Comparison of ENCODE assay signal across 24 cellular contexts in the genomic region with DNA sequence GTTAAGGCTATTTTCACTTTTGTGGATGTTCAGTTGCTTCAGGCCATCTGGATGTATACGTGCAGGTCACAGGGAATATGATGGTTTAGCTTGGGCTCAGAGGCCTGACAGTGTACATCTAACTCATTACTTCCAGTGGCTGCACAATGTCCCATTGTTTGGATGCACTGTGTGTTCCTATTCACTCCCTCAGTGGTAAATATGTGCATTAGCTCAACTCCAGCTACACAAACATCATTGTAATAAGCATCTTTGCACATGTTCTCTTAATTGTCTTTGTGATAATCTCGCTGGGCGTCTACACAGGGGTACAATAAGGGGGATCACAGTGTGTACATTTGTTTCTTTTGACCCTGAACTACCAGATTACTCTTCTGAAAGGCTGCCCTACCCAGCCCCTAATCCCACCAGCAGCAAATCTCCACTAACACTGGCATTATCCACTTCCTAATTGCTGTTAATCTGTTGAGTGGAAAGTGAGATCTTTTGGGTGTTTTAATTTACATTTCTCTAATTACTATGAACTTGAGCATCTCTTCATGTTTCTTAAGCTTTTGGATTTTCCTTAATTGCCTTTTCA. TPM values are rescaled to one million over a fixed set of nuclear protein-coding genes. Genes with fewer than 3 reads are reported as not detected.
DNase-seq lines count a peak whose midpoint lies in the region; ATAC-seq and TF ChIP-seq lines count a peak whose summit lies in the region.
"Had no signal": no experiment of that assay in that cellular context is flagged by ENCODE, and none has a peak within 500 bp of the region (broad histone marks: within the 10 kb centered on the region; RNA-seq: fewer than 3 reads in every experiment).

No MANE protein-coding gene starts in this region.

- H3K36me3 ChIP-seq in prostate gland = no peaks in the 10 kb centered on the region

- no peaks in the 10 kb centered on the region for H3K27me3 ChIP-seq in prostate gland (replicated peaks; ENCODE audit: insufficient read depth)
- H3K27me3 ChIP-seq: foreskin keratinocyte had no signal

- no peaks in the 10 kb centered on the region for H3K4me1 ChIP-seq in prostate gland (replicated peaks)
- H3K4me1 ChIP-seq: foreskin keratinocyte, parathyroid adenoma had no signal

- DNase-seq in DMS53 (lab: John Stamatoyannopoulos, UW) (peak; percentile 22), DMS53 treated with DMSO at 0.1 percent for 48 hours (lab: John Stamatoyannopoulos, UW; ENCODE audit: unreplicated experiment) (no peak), NCI-H748 treated with DMSO at 0.1 percent for 48 hours (lab: John Stamatoyannopoulos, UW) (peak; percentile 81), hippocampal formation (lab: John Stamatoyannopoulos, UW) (peak; percentile 32 to 79), superior temporal gyrus (ENCODE audit: extremely low spot score) (peak; percentile 88), prostate gland (ENCODE audit: low spot score) (no peak), GDM1 (lab: John Stamatoyannopoulos, UW) (no peak)
- DNase-seq: activated CD8-positive, alpha-beta T cell treated with anti-CD3 and anti-CD28 coated beads, Interleukin-2, amount 10 ng/mL, durations not matched to agents 7 days and 5 days; activated naive CD4-positive, alpha-beta T cell treated with anti-CD3 and anti-CD28 coated beads for 36 hours; activated T-cell treated with anti-CD3 and anti-CD28 coated beads, Interleukin-2, amount 50 U/mL, for 4 hours; EL; foreskin keratinocyte; HCEC 1CT; naive B cell; NCI-H1092; RPMI8226; stimulated activated naive CD4-positive, alpha-beta T cell treated with Interleukin-2 at 50 U/mL for 16 hours; T1000; trophoblast cell had no signal

- H3K9me3 ChIP-seq in prostate gland = no peaks in the 10 kb centered on the region

- intact Hi-C loops in prostate gland (cut with DNase I) = no loop called here

- TF ChIP-seq POLR2A in prostate gland (IDR thresholded peaks at IDR 0.05) = no peak

- no peak overlapping the region for H3K27ac ChIP-seq in prostate gland
- H3K27ac ChIP-seq: 22Rv1, foreskin keratinocyte, parathyroid adenoma had no signal

- ATAC-seq in HG02938 (IDR thresholded peaks at IDR 0.05; ENCODE audit: unreplicated experiment) = no peak
- ATAC-seq: activated CD4-positive, CD25-positive, alpha-beta regulatory T cell treated with anti-CD3 and anti-CD28 coated beads, Interleukin-2, amount 50 U/mL, for 24 hours; activated CD8-positive, alpha-beta T cell treated with anti-CD3 and anti-CD28 coated beads, Interleukin-2, amount 10 ng/mL, durations not matched to agents 7 days and 5 days; activated T-cell treated with anti-CD3 and anti-CD28 coated beads, Interleukin-2, amount 50 U/mL, for 4 hours; foreskin keratinocyte; SK-N-SH treated with all-trans-retinoic acid at 6 μM for 48 hours had no signal

- H3K4me3 ChIP-seq in prostate gland = no peak overlapping the region

- no peak for TF ChIP-seq CTCF in prostate gland (IDR thresholded peaks at IDR 0.05)

- WGBS in prostate gland = 72% methylated on average over 3 of the region's 3 CpGs

RNA-seq across cellular contexts. Expression of a gene that starts 56.1 kb away (rescaled TPM):
- total RNA-seq in prostate gland = 10 to 100 TPM; 17.2 to 21.9 TPM

Comparison
In these comparisons a context has a peak if more than half of its experiments do, and no peak if none do; other contexts are left out.
1. DNase-seq: peak in DMS53 (single experiment), NCI-H748 treated with DMSO at 0.1 percent for 48 hours (single experiment), hippocampal formation (2 of 2) and superior temporal gyrus (single experiment); none in DMS53 treated with DMSO at 0.1 percent for 48 hours (single experiment), prostate gland (single experiment) and GDM1 (single experiment).